In genomic region chr3:22977650-22978289, GRCh38 we compare ENCODE assay signal across 1 cellular context.
TF ChIP-seq lines count a peak whose summit lies in the region.

No MANE protein-coding gene starts in this region.

TF ChIP-seq in GM12878, 131 proteins besides CTCF, POLR2A, EP300 and RAD21 (continued from another document):
- no peak for TF ChIP-seq PBX3 (IDR thresholded peaks at IDR 0.05; ENCODE audit: insufficient replicate concordance, low read depth, low read length)
